Comparison of ENCODE assay signal across 8 cellular contexts in the genomic region with DNA sequence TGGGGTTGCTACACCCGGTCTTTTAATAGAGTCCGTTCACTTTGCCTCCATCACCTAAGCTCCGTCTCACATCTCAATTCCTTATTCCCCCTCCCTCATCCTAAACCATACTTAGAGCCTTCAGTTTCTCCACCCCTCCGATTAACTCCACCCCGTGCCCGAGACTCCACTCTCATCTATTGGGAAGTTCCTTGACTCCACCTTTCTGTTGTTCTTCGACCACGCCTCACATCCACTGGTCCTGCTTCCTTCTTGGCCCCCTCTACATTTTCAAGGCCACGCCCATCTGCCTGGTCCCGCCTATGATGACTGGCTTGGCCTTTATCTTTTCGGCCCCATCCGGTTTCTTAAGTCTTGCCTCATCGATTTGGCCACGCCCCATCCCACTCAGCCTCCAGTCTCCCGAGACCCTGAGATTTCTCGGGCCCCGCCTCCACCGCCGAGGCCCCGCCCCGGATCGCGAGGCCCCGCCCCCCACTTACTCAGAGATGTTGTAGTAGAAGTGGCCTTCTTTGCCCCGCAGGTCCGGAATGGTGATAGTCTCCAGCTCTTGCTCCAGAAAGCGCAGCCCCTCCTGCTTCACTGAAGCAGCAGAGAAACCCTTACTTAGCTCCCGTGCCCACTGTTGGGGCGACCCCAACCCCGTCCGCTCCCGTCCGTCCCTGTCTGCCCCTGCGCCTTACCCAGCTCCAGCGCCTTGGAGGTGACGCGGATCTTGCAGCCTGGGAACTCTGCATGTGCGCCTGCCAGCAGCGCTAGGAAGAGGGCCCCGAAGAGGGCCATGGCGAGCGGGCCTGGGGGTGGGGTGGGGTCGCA. TPM values are rescaled to one million over a fixed set of nuclear protein-coding genes. Genes with fewer than 3 reads are reported as not detected.
A peak's percentile ranks its signal among the peaks of the same experiment; 100 is the strongest.
DNase-seq lines count a peak whose midpoint lies in the region; ATAC-seq and TF ChIP-seq lines count a peak whose summit lies in the region.

No MANE protein-coding gene starts in this region.

- CTCF ChIA-PET in BJ (lab: Yijun Ruan, JAX): interaction anchor here (0.6 to 1.0 kb wide), 2 partner anchors 18 to 21 kb away, joined by 3 to 4 read pairs; no protein-coding TSS in a partner anchor

- H3K4me3 ChIP-seq in BJ (ENCODE audit: low read depth, low read length): peak overlapping the region; percentile 25
- H3K4me3 ChIP-seq in fibroblast of lung (replicated peaks in 1 of 4; ENCODE audit: control extremely low read depth in 1 of 4, insufficient read depth in 1 of 4, low read depth in 3 of 4, low read length in 4 of 4): peak overlapping the region; percentile 18 to 90 (median 53)

- H3K79me2 ChIP-seq in fibroblast of lung (ENCODE audit: control insufficient read depth, insufficient read depth, low read length): no peaks in the 10 kb centered on the region

- H3K9ac ChIP-seq in fibroblast of lung (ENCODE audit: insufficient read depth, low read length): peak overlapping the region; percentile 65

- TF ChIP-seq CTCF in BJ (IDR thresholded peaks at IDR 0.05; ENCODE audit: insufficient read depth, low read depth, low read length) (no peak), fibroblast of lung (conservative IDR thresholded peaks at IDR 0.05 in 1 of 2, IDR thresholded peaks at IDR 0.05 in 1 of 2; ENCODE audit: low read depth in 1 of 2, low read length in 2 of 2) (no peak)

- H3K27ac ChIP-seq in fibroblast of lung (ENCODE audit: insufficient read depth, low read length): peak overlapping the region; percentile 76

- H3K36me3 Mint-ChIP-seq in naive B cell: no peaks in the 10 kb centered on the region

- peak overlapping the region; percentile 89 for H3K4me2 ChIP-seq in fibroblast of lung (ENCODE audit: extremely low read depth, insufficient read depth, low read length)

- peaks cover 0 to 5% (median 0%) of the 10 kb centered on the region in 7 donors for H3K9me3 Mint-ChIP-seq in naive B cell

- H4K20me1 ChIP-seq in fibroblast of lung (ENCODE audit: control insufficient read depth, extremely low read depth, insufficient read depth, low read length): no peaks in the 10 kb centered on the region

- POLR2A ChIA-PET in BJ (lab: Charles Lee): no interaction called here

- H3K36me3 ChIP-seq in BJ (ENCODE audit: control insufficient read depth, insufficient read depth, low read length) (no peaks in the 10 kb centered on the region), fibroblast of lung (ENCODE audit: control insufficient read depth, insufficient read depth, low read length) (no peaks in the 10 kb centered on the region)

- H3K27me3 ChIP-seq in BJ (ENCODE audit: control insufficient read depth, insufficient read depth, low read length) (no peaks in the 10 kb centered on the region), fibroblast of lung (ENCODE audit: control insufficient read depth, insufficient read depth, low read length) (no peaks in the 10 kb centered on the region)

- peaks cover 17% of the 10 kb centered on the region for H3K4me1 ChIP-seq in fibroblast of lung (ENCODE audit: control insufficient read depth, extremely low read depth, insufficient read depth, low read length)

- H3K4me3 Mint-ChIP-seq in naive B cell: peak overlapping the region; percentile 59 to 94 (median 85)

- peak overlapping the region; percentile 56 to 88 (median 74) for H3K27ac Mint-ChIP-seq in naive B cell

- DNase-seq in BJ (ENCODE audit: low read depth) (peak; percentile 99), GM19240 (ENCODE audit: insufficient read length, low spot score) (peak; percentile 92), OCI-M2 (lab: John Stamatoyannopoulos, UW; ENCODE audit: unreplicated experiment) (peak; percentile 96), fibroblast of lung (ENCODE audit: low read depth in 2 of 2) (peak; percentile 100), naive B cell (peak; percentile 89)
- DNase-seq in activated T-cell treated with anti-CD3 and anti-CD28 coated beads, Interleukin-2, amount 50 U/mL, for 48 hours: peak; percentile 100
- DNase-seq in stimulated activated CD8-positive, alpha-beta memory T cell treated with anti-CD3 and anti-CD28 coated beads, Interleukin-7, amount 100 ng/mL, for 48 hours (ENCODE audit: extremely low read depth in 1 of 2, low read depth in 1 of 2): peak; percentile 92 to 98

- peaks cover 12 to 21% (median 20%) of the 10 kb centered on the region in 3 donors for H3K4me1 Mint-ChIP-seq in naive B cell

- ATAC-seq in HG03442 (IDR thresholded peaks at IDR 0.05; ENCODE audit: unreplicated experiment) (peak; percentile 79), naive B cell (ENCODE audit: low read depth in 2 of 2) (peak; percentile 88)

- H3K9me3 ChIP-seq in fibroblast of lung (ENCODE audit: control insufficient read depth, insufficient read depth, low read depth, low read length): no peaks in the 10 kb centered on the region

- peak overlapping the region; percentile 55 for H2AFZ ChIP-seq in fibroblast of lung (ENCODE audit: low read length)

- peaks cover 8 to 10% (median 10%) of the 10 kb centered on the region in 3 donors for H3K27me3 Mint-ChIP-seq in naive B cell

RNA-seq across cellular contexts. Expression of gene PLTP, which starts 1.1 kb away (rescaled TPM):
- polyA plus RNA-seq in BJ (2011; rRNA removed) (11.3 and 22.0 TPM in 2 replicates), fibroblast of lung (28.5 and 63.1 TPM in 2 replicates), naive B cell (ENCODE audit: low read depth in 6 of 6) (10 to 100 TPM in 1 of 6 donors, 1 to 10 TPM in 4, under 1 TPM in 1; 0.66 to 10.2 (median 5.1) TPM)
- polyA minus RNA-seq in BJ (2011; rRNA and poly(A)+ RNA removed): 7.3 and 10.0 TPM in 2 replicates
- 110 and 132 TPM in 2 replicates for total RNA-seq in fibroblast of lung
- polyA plus RNA-seq in fibroblast of lung (2012): 36.1 and 77.6 TPM in 2 replicates
- polyA minus RNA-seq in fibroblast of lung (ENCODE audit: low replicate concordance): 64.5 and 131 TPM in 2 replicates

RNA-seq across cellular contexts. Expression of gene CTSA, which starts 19.7 kb away (rescaled TPM):
- 286 and 408 TPM in 2 replicates for polyA plus RNA-seq in BJ (2011; rRNA removed)
- polyA minus RNA-seq in BJ (2011; rRNA and poly(A)+ RNA removed): 91.5 and 154 TPM in 2 replicates
- total RNA-seq in fibroblast of lung: 104 and 116 TPM in 2 replicates
- 364 and 413 TPM in 2 replicates for polyA plus RNA-seq in fibroblast of lung
- polyA plus RNA-seq in fibroblast of lung (2012): 279 and 286 TPM in 2 replicates
- 302 and 333 TPM in 2 replicates for polyA minus RNA-seq in fibroblast of lung (ENCODE audit: low replicate concordance)
- 10 to 100 TPM; 28.6 to 46.5 (median 42.3) TPM for polyA plus RNA-seq in naive B cell (ENCODE audit: low read depth in 6 of 6)

RNA-seq across cellular contexts. Expression of gene NEURL2, which starts 19.9 kb away (rescaled TPM):
- 2.1 and 4.3 TPM in 2 replicates for polyA plus RNA-seq in BJ (2011; rRNA removed)
- polyA minus RNA-seq in BJ (2011; rRNA and poly(A)+ RNA removed): 1.1 and 4.6 TPM in 2 replicates
- total RNA-seq in fibroblast of lung: 7.1 and 8.0 TPM in 2 replicates
- 0.75 and 0.77 TPM in 2 replicates for polyA plus RNA-seq in fibroblast of lung
- 2.0 and 2.1 TPM in 2 replicates for polyA plus RNA-seq in fibroblast of lung (2012)
- 0.31 TPM in 1 of 2 replicates, not detected in the other for polyA minus RNA-seq in fibroblast of lung (ENCODE audit: low replicate concordance)
- polyA plus RNA-seq in naive B cell (ENCODE audit: low read depth in 6 of 6): 1 to 10 TPM in 3 of 6 donors, under 1 TPM in 2, not detected in 1; 0.69 to 2.4 (median 1.1) TPM

RNA-seq across cellular contexts. Expression of gene SPATA25, which starts 23.5 kb away (rescaled TPM):
- polyA plus RNA-seq in BJ (2011; rRNA removed): 0.59 and 0.66 TPM in 2 replicates
- polyA minus RNA-seq in BJ (2011; rRNA and poly(A)+ RNA removed): 0.62 and 1.3 TPM in 2 replicates
- 1.5 and 3.6 TPM in 2 replicates for total RNA-seq in fibroblast of lung
- polyA plus RNA-seq in fibroblast of lung: 0.11 and 0.19 TPM in 2 replicates
- polyA plus RNA-seq in fibroblast of lung (2012): 0.22 and 0.69 TPM in 2 replicates
- polyA minus RNA-seq in fibroblast of lung (ENCODE audit: low replicate concordance): 0.37 TPM in 1 of 2 replicates, not detected in the other
- polyA plus RNA-seq in naive B cell (ENCODE audit: low read depth in 6 of 6): not detected

RNA-seq across cellular contexts. Expression of gene PCIF1, which starts 23.6 kb away (rescaled TPM):
- polyA plus RNA-seq in BJ (2011; rRNA removed) (12.7 and 20.9 TPM in 2 replicates), fibroblast of lung (16.0 and 18.5 TPM in 2 replicates), naive B cell (ENCODE audit: low read depth in 6 of 6) (100 to 1,000 TPM in 1 of 6 donors, 10 to 100 TPM in 5; 76.3 to 123 (median 91.4) TPM)
- polyA minus RNA-seq in BJ (2011; rRNA and poly(A)+ RNA removed): 21.4 and 22.6 TPM in 2 replicates
- 6.7 and 9.9 TPM in 2 replicates for total RNA-seq in fibroblast of lung
- 20.7 and 25.8 TPM in 2 replicates for polyA plus RNA-seq in fibroblast of lung (2012)
- 67.9 and 99.2 TPM in 2 replicates for polyA minus RNA-seq in fibroblast of lung (ENCODE audit: low replicate concordance)

Comparison
In these comparisons a context has a peak if more than half of its experiments do, and no peak if none do; other contexts are left out.
1. Peak in every context shown above with its lines: DNase-seq, ATAC-seq, H3K4me3 ChIP-seq and H3K27ac ChIP-seq.